1 cellular context compared by ENCODE assay signal in genomic region chr22:29480512-29481264, GRCh38.
TF ChIP-seq lines count a peak whose summit lies in the region.

No MANE protein-coding gene starts in this region.

TF ChIP-seq in K562, 482 proteins besides CTCF, POLR2A, EP300 and RAD21 (continued from another document and continues in another):
- TF ChIP-seq E2F4 (CRISPR knock-in tag; IDR thresholded peaks at IDR 0.05; ENCODE audit: low read depth) (no peak), TFAM (CRISPR knock-in tag; conservative IDR thresholded peaks at IDR 0.05) (no peak), ZNF584 (CRISPR knock-in tag; IDR thresholded peaks at IDR 0.05; ENCODE audit: low read depth) (no peak), SNAPC5 (CRISPR knock-in tag; IDR thresholded peaks at IDR 0.05) (no peak), RB1 (IDR thresholded peaks at IDR 0.05; ENCODE audit: low read depth) (peak; percentile 74), RNF219 (CRISPR knock-in tag; IDR thresholded peaks at IDR 0.05) (no peak), ZNF224 (CRISPR knock-in tag; IDR thresholded peaks at IDR 0.05) (peak; percentile 23; the same call in 1 of the 2 replicates), HDAC6 (IDR thresholded peaks at IDR 0.05; ENCODE audit: low read depth, low read length) (no peak), ZNF274 (IDR thresholded peaks at IDR 0.05; ENCODE audit: borderline replicate concordance, low read depth, low read length) (no peak), ZNF41 (CRISPR knock-in tag; conservative IDR thresholded peaks at IDR 0.05) (no peak), PTBP1 (IDR thresholded peaks at IDR 0.05; ENCODE audit: low read depth, low read length) (no peak), THRB (CRISPR knock-in tag; conservative IDR thresholded peaks at IDR 0.05) (no peak), RBM15 (IDR thresholded peaks at IDR 0.05; ENCODE audit: insufficient read depth, low read length) (no peak), CBX1 (IDR thresholded peaks at IDR 0.05; ENCODE audit: low read depth) (peak; percentile 26; the same call in 1 of the 2 replicates), ZNF695 (CRISPR knock-in tag; IDR thresholded peaks at IDR 0.05) (no peak), NCOA1 (IDR thresholded peaks at IDR 0.05; ENCODE audit: low read depth) (no peak), ZNF512 (tag; IDR thresholded peaks at IDR 0.05) (no peak), ATF2 (CRISPR knock-in tag; IDR thresholded peaks at IDR 0.05) (peak; percentile 69; the same call in 1 of the 2 replicates), DACH1 (IDR thresholded peaks at IDR 0.05; ENCODE audit: partially characterized antibody) (no peak), SRSF7 (optimal IDR thresholded peaks at IDR 0.05; ENCODE audit: low read depth, low read length) (no peak), BCL6 (CRISPR knock-in tag; IDR thresholded peaks at IDR 0.05) (no peak), FOXP4 (CRISPR knock-in tag; IDR thresholded peaks at IDR 0.05; ENCODE audit: borderline replicate concordance) (peak; percentile 93; the same call in 1 of the 2 replicates), PHF20 (IDR thresholded peaks at IDR 0.05; ENCODE audit: partially characterized antibody) (no peak), HMGN3 (IDR thresholded peaks at IDR 0.05; ENCODE audit: borderline replicate concordance, extremely low read depth, insufficient read length, low read depth, low read length) (peak; percentile 45), GMEB1 (CRISPR knock-in tag; IDR thresholded peaks at IDR 0.05) (peak; percentile 74), POLR2B (IDR thresholded peaks at IDR 0.05; ENCODE audit: low read depth, partially characterized antibody) (no peak), TEAD4 (IDR thresholded peaks at IDR 0.05; ENCODE audit: low read length) (no peak), TEAD4 (CRISPR knock-in tag; IDR thresholded peaks at IDR 0.05; ENCODE audit: borderline replicate concordance) (peak; percentile 44; the same call in 1 of the 2 replicates), ZBTB40 (IDR thresholded peaks at IDR 0.05) (no peak), ZBTB40 (CRISPR knock-in tag; IDR thresholded peaks at IDR 0.05) (0 out of 2 replicates have a peak, but pooled peaks have one; percentile 29), ZNF408 (CRISPR knock-in tag; IDR thresholded peaks at IDR 0.05; ENCODE audit: low read depth) (no peak), MYBL2 (IDR thresholded peaks at IDR 0.05; ENCODE audit: low read depth) (no peak), MYBL2 (CRISPR knock-in tag; IDR thresholded peaks at IDR 0.05; ENCODE audit: borderline replicate concordance) (no peak), ZNF740 (CRISPR knock-in tag; IDR thresholded peaks at IDR 0.05) (no peak), ZNF740 (tag; IDR thresholded peaks at IDR 0.05) (no peak), HDAC1 (IDR thresholded peaks at IDR 0.05) (peak in 1 of 2 experiments; percentile 35; a peak in 1 of 4 replicates), ZNF696 (CRISPR knock-in tag; conservative IDR thresholded peaks at IDR 0.05) (no peak), ZNF324 (CRISPR knock-in tag; IDR thresholded peaks at IDR 0.05) (no peak), JUN (IDR thresholded peaks at IDR 0.05; ENCODE audit: borderline replicate concordance, low read depth, low read length) (peak; percentile 12; the same call in 1 of the 2 replicates), JUN (CRISPR knock-in tag; IDR thresholded peaks at IDR 0.05; ENCODE audit: borderline replicate concordance) (peak; percentile 87; the same call in 1 of the 2 replicates)
